ENCODE assay signal across 16 cellular contexts in the genomic region with DNA sequence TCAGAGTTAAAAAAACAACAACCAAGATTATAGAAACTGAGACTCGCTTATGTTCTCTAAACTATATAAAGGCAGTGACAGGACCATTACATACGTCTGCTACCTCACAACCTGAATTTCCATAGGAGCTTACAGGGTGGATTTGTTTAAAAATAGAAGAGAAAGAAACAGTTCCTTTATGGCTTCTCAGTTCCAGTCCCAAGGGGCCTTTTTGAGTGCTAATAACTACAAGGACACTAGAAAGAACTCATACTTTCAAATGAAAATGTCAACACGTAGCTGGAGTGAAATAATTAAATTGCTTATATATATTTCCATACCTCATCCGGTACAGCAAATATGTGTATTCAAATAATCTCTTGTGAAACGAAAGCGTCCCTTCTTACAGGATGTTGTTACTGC. TPM values are rescaled to one million over a fixed set of nuclear protein-coding genes. Genes with fewer than 3 reads are reported as not detected.
A peak's percentile ranks its signal among the peaks of the same experiment; 100 is the strongest.
DNase-seq lines count a peak whose midpoint lies in the region; ATAC-seq and TF ChIP-seq lines count a peak whose summit lies in the region.
"Had no signal": no experiment of that assay in that cellular context is flagged by ENCODE, and none has a peak within 500 bp of the region (broad histone marks: within the 10 kb centered on the region; RNA-seq: fewer than 3 reads in every experiment).

No MANE protein-coding gene starts in this region.

- peaks cover 67% of the 10 kb centered on the region for H3K4me1 Mint-ChIP-seq in WTC11
- no peaks in the 10 kb centered on the region for H3K4me1 Mint-ChIP-seq in activated CD8-positive, alpha-beta T cell treated with anti-CD3 and anti-CD28 coated beads for 36 hours (ENCODE audit: low read depth)

- H3K9me3 Mint-ChIP-seq in WTC11 = no peaks in the 10 kb centered on the region
- no peaks in the 10 kb centered on the region for H3K9me3 Mint-ChIP-seq in activated CD8-positive, alpha-beta T cell treated with anti-CD3 and anti-CD28 coated beads for 36 hours

- peaks cover 2% of the 10 kb centered on the region; the same call in 1 of the 2 replicates for H3K36me3 Mint-ChIP-seq in WTC11
- no peaks in the 10 kb centered on the region for H3K36me3 Mint-ChIP-seq in activated CD8-positive, alpha-beta T cell treated with anti-CD3 and anti-CD28 coated beads for 36 hours (ENCODE audit: low read depth)

- no peak for DNase-seq in WTC11 (ENCODE audit: low spot score)
- DNase-seq in activated CD8-positive, alpha-beta T cell treated with anti-CD3 and anti-CD28 coated beads for 36 hours = no peak
- no peak for DNase-seq in EL
- DNase-seq in NCI-H226 = no peak
- no peak for DNase-seq in glomerular visceral epithelial cell (ENCODE audit: extremely low spot score)
- DNase-seq: activated CD4-positive, CD25-positive, alpha-beta regulatory T cell treated with anti-CD3 and anti-CD28 coated beads, Interleukin-2, amount 50 U/mL, for 72 hours; activated naive CD4-positive, alpha-beta T cell treated with Interleukin-2 at 50 U/mL for 16 hours; glutamatergic neuron; NCI-H2171 treated with DMSO at 0.1 percent for 48 hours; pancreas; SHP77 treated with DMSO at 0.1 percent for 48 hours; stimulated activated CD4-positive, alpha-beta T cell treated with anti-CD3 and anti-CD28 coated beads, Interleukin-2, amount 100 ng/mL, for 24 hours had no signal

- H3K4me3 Mint-ChIP-seq in WTC11 = no peak overlapping the region
- H3K4me3 Mint-ChIP-seq in activated CD8-positive, alpha-beta T cell treated with anti-CD3 and anti-CD28 coated beads for 36 hours = no peak overlapping the region

- TF ChIP-seq CTCF in WTC11 (IDR thresholded peaks at IDR 0.05) = no peak
- no peak for TF ChIP-seq CTCF in activated CD8-positive, alpha-beta T cell treated with anti-CD3 and anti-CD28 coated beads for 36 hours (IDR thresholded peaks at IDR 0.05)

- ATAC-seq in GM18520 (IDR thresholded peaks at IDR 0.05; ENCODE audit: unreplicated experiment) (peak; percentile 47), GM21447 (IDR thresholded peaks at IDR 0.05; ENCODE audit: unreplicated experiment) (peak; percentile 63), HG02973 (IDR thresholded peaks at IDR 0.05; ENCODE audit: unreplicated experiment) (peak; percentile 64), WTC11 (peak; percentile 14; the same call in 1 of the 2 replicates)
- no peak for ATAC-seq in activated CD8-positive, alpha-beta T cell treated with anti-CD3 and anti-CD28 coated beads for 36 hours
- ATAC-seq: HepG2, pancreas had no signal

- CTCF ChIA-PET in WTC11 (lab: Charles Lee) = interaction anchor here (1.2 kb wide), 1 partner anchor 47 kb away, joined by 4 read pairs; no protein-coding TSS in a partner anchor
- CTCF ChIA-PET in activated CD8-positive, alpha-beta T cell treated with anti-CD3 and anti-CD28 coated beads for 36 hours (lab: Charles Lee) = no interaction called here

- intact Hi-C loops in activated CD8-positive, alpha-beta T cell treated with anti-CD3 and anti-CD28 coated beads for 36 hours (cut with micrococcal nuclease) = no loop called here

- no peaks in the 10 kb centered on the region for H3K27me3 Mint-ChIP-seq in WTC11 (ENCODE audit: low read depth)
- H3K27me3 Mint-ChIP-seq in activated CD8-positive, alpha-beta T cell treated with anti-CD3 and anti-CD28 coated beads for 36 hours = peaks cover 3% of the 10 kb centered on the region

- POLR2A ChIA-PET in WTC11 (lab: Charles Lee) = no interaction called here
- POLR2A ChIA-PET in activated CD8-positive, alpha-beta T cell treated with anti-CD3 and anti-CD28 coated beads for 36 hours (lab: Charles Lee) = no interaction called here

- H3K27ac Mint-ChIP-seq in WTC11 = peak overlapping the region; percentile 49
- no peak overlapping the region for H3K27ac Mint-ChIP-seq in activated CD8-positive, alpha-beta T cell treated with anti-CD3 and anti-CD28 coated beads for 36 hours

TF ChIP-seq in WTC11, 78 proteins besides CTCF, POLR2A, EP300 and RAD21:
- TF ChIP-seq TEAD1 (CRISPR knock-in tag; IDR thresholded peaks at IDR 0.05) (no peak), ZNF232 (CRISPR knock-in tag; IDR thresholded peaks at IDR 0.05) (no peak), ELF4 (CRISPR knock-in tag; IDR thresholded peaks at IDR 0.05; ENCODE audit: low read depth) (no peak), CBFB (CRISPR knock-in tag; IDR thresholded peaks at IDR 0.05; ENCODE audit: low read depth) (no peak), FOXJ3 (CRISPR knock-in tag; IDR thresholded peaks at IDR 0.05; ENCODE audit: borderline replicate concordance) (no peak), RELA (CRISPR knock-in tag; IDR thresholded peaks at IDR 0.05; ENCODE audit: borderline replicate concordance) (no peak), NR1H2 (CRISPR knock-in tag; IDR thresholded peaks at IDR 0.05) (no peak), OVOL2 (CRISPR knock-in tag; IDR thresholded peaks at IDR 0.05; ENCODE audit: borderline replicate concordance) (no peak), ZNF121 (CRISPR knock-in tag; IDR thresholded peaks at IDR 0.05) (no peak), ZNF317 (CRISPR knock-in tag; IDR thresholded peaks at IDR 0.05; ENCODE audit: borderline replicate concordance, low read depth) (no peak), KAT7 (CRISPR knock-in tag; IDR thresholded peaks at IDR 0.05; ENCODE audit: borderline replicate concordance) (no peak)
- TF ChIP-seq, protein P1, sequence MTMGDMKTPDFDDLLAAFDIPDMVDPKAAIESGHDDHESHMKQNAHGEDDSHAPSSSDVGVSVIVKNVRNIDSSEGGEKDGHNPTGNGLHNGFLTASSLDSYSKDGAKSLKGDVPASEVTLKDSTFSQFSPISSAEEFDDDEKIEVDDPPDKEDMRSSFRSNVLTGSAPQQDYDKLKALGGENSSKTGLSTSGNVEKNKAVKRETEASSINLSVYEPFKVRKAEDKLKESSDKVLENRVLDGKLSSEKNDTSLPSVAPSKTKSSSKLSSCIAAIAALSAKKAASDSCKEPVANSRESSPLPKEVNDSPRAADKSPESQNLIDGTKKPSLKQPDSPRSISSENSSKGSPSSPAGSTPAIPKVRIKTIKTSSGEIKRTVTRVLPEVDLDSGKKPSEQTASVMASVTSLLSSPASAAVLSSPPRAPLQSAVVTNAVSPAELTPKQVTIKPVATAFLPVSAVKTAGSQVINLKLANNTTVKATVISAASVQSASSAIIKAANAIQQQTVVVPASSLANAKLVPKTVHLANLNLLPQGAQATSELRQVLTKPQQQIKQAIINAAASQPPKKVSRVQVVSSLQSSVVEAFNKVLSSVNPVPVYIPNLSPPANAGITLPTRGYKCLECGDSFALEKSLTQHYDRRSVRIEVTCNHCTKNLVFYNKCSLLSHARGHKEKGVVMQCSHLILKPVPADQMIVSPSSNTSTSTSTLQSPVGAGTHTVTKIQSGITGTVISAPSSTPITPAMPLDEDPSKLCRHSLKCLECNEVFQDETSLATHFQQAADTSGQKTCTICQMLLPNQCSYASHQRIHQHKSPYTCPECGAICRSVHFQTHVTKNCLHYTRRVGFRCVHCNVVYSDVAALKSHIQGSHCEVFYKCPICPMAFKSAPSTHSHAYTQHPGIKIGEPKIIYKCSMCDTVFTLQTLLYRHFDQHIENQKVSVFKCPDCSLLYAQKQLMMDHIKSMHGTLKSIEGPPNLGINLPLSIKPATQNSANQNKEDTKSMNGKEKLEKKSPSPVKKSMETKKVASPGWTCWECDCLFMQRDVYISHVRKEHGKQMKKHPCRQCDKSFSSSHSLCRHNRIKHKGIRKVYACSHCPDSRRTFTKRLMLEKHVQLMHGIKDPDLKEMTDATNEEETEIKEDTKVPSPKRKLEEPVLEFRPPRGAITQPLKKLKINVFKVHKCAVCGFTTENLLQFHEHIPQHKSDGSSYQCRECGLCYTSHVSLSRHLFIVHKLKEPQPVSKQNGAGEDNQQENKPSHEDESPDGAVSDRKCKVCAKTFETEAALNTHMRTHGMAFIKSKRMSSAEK (CRISPR knock-in tag; IDR thresholded peaks at IDR 0.05; ENCODE audit: borderline replicate concordance) = no peak
- TF ChIP-seq, protein P2, sequence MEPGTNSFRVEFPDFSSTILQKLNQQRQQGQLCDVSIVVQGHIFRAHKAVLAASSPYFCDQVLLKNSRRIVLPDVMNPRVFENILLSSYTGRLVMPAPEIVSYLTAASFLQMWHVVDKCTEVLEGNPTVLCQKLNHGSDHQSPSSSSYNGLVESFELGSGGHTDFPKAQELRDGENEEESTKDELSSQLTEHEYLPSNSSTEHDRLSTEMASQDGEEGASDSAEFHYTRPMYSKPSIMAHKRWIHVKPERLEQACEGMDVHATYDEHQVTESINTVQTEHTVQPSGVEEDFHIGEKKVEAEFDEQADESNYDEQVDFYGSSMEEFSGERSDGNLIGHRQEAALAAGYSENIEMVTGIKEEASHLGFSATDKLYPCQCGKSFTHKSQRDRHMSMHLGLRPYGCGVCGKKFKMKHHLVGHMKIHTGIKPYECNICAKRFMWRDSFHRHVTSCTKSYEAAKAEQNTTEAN (CRISPR knock-in tag; IDR thresholded peaks at IDR 0.05) = no peak
- TF ChIP-seq, protein P3, sequence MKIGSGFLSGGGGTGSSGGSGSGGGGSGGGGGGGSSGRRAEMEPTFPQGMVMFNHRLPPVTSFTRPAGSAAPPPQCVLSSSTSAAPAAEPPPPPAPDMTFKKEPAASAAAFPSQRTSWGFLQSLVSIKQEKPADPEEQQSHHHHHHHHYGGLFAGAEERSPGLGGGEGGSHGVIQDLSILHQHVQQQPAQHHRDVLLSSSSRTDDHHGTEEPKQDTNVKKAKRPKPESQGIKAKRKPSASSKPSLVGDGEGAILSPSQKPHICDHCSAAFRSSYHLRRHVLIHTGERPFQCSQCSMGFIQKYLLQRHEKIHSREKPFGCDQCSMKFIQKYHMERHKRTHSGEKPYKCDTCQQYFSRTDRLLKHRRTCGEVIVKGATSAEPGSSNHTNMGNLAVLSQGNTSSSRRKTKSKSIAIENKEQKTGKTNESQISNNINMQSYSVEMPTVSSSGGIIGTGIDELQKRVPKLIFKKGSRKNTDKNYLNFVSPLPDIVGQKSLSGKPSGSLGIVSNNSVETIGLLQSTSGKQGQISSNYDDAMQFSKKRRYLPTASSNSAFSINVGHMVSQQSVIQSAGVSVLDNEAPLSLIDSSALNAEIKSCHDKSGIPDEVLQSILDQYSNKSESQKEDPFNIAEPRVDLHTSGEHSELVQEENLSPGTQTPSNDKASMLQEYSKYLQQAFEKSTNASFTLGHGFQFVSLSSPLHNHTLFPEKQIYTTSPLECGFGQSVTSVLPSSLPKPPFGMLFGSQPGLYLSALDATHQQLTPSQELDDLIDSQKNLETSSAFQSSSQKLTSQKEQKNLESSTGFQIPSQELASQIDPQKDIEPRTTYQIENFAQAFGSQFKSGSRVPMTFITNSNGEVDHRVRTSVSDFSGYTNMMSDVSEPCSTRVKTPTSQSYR (CRISPR knock-in tag; IDR thresholded peaks at IDR 0.05) = no peak
- TF ChIP-seq, protein P4, sequence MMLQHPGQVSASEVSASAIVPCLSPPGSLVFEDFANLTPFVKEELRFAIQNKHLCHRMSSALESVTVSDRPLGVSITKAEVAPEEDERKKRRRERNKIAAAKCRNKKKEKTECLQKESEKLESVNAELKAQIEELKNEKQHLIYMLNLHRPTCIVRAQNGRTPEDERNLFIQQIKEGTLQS (CRISPR knock-in tag; conservative IDR thresholded peaks at IDR 0.05) = no peak

RNA-seq across cellular contexts. Expression of a gene that starts 19.7 kb away (rescaled TPM):
- total RNA-seq in WTC11 (2021) = 16.5 to 17.3 TPM (median 16.8 TPM) in 3 replicates
- not detected for total RNA-seq in activated CD8-positive, alpha-beta T cell treated with anti-CD3 and anti-CD28 coated beads for 36 hours

Comparison
In these comparisons a context has a peak if more than half of its experiments do, and no peak if none do; other contexts are left out.
1. RNA of a gene that starts 19.7 kb away (total RNA-seq): 16.5 to 17.3 TPM in WTC11; not detected in activated CD8-positive, alpha-beta T cell treated with anti-CD3 and anti-CD28 coated beads for 36 hours; every median in the first group is over 10 times any median in the second.